In the genomic region with DNA sequence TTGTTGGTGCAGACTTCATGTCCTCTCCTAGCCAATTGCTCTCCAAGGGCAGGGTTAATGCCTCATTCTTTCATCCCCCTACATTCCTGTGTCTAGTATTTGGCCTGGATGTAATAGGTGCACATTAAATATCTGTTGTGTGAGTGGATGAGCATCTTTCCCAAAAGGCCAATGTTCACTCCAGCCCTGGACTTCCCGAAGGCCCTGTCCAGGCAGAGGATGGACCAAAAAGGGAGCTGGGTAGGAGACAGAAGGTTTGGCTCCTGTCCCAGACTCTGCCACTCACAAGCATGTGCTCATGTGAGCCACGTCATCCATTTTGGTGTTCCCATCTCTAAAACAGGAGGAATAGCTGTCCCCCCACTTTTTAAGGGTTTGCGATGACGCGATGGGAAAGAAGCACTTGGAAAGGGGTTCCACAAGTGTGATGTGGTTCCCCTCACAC, we compare ENCODE assay signal across 2 cellular contexts.
TF ChIP-seq lines count a peak whose summit lies in the region.

No MANE protein-coding gene starts in this region.

TF ChIP-seq in SK-N-SH treated with all-trans-retinoic acid at 6 μM for 48 hours, 23 proteins besides CTCF, POLR2A, EP300 and RAD21 (continued from another document):
- no peak for TF ChIP-seq RARB (CRISPR knock-in tag; IDR thresholded peaks at IDR 0.05)
- no peak for TF ChIP-seq ARNTL (CRISPR knock-in tag; IDR thresholded peaks at IDR 0.05; ENCODE audit: borderline replicate concordance, low read depth)
- no peak for TF ChIP-seq TCF4 (CRISPR knock-in tag; IDR thresholded peaks at IDR 0.05; ENCODE audit: borderline replicate concordance)
- TF ChIP-seq, protein P1, sequence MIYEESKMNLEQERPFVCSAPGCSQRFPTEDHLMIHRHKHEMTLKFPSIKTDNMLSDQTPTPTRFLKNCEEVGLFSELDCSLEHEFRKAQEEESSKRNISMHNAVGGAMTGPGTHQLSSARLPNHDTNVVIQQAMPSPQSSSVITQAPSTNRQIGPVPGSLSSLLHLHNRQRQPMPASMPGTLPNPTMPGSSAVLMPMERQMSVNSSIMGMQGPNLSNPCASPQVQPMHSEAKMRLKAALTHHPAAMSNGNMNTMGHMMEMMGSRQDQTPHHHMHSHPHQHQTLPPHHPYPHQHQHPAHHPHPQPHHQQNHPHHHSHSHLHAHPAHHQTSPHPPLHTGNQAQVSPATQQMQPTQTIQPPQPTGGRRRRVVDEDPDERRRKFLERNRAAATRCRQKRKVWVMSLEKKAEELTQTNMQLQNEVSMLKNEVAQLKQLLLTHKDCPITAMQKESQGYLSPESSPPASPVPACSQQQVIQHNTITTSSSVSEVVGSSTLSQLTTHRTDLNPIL (CRISPR knock-in tag; IDR thresholded peaks at IDR 0.05; ENCODE audit: low read depth): no peak
- no peak for TF ChIP-seq ZFP30 (CRISPR knock-in tag; IDR thresholded peaks at IDR 0.05)
- no peak for TF ChIP-seq ISL1 (CRISPR knock-in tag; IDR thresholded peaks at IDR 0.05)
- no peak for TF ChIP-seq ESRRG (CRISPR knock-in tag; IDR thresholded peaks at IDR 0.05)
- no peak for TF ChIP-seq ZFP3 (CRISPR knock-in tag; IDR thresholded peaks at IDR 0.05)
- no peak for TF ChIP-seq OSR1 (CRISPR knock-in tag; IDR thresholded peaks at IDR 0.05)
- TF ChIP-seq BACH2 (CRISPR knock-in tag; IDR thresholded peaks at IDR 0.05; ENCODE audit: borderline replicate concordance): no peak
- TF ChIP-seq GLIS3 (CRISPR knock-in tag; IDR thresholded peaks at IDR 0.05): no peak

TF ChIP-seq in SK-N-SH, 30 proteins besides CTCF, POLR2A, EP300 and RAD21:
- TF ChIP-seq, protein P2, sequence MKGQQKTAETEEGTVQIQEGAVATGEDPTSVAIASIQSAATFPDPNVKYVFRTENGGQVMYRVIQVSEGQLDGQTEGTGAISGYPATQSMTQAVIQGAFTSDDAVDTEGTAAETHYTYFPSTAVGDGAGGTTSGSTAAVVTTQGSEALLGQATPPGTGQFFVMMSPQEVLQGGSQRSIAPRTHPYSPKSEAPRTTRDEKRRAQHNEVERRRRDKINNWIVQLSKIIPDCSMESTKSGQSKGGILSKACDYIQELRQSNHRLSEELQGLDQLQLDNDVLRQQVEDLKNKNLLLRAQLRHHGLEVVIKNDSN (IDR thresholded peaks at IDR 0.05; ENCODE audit: borderline replicate concordance, low read depth): no peak
- no peak for TF ChIP-seq TCF12 (IDR thresholded peaks at IDR 0.05)
- TF ChIP-seq SMC3 (IDR thresholded peaks at IDR 0.05; ENCODE audit: low read depth, low read length): no peak
